24 cellular contexts compared by ENCODE assay signal in the genomic region with DNA sequence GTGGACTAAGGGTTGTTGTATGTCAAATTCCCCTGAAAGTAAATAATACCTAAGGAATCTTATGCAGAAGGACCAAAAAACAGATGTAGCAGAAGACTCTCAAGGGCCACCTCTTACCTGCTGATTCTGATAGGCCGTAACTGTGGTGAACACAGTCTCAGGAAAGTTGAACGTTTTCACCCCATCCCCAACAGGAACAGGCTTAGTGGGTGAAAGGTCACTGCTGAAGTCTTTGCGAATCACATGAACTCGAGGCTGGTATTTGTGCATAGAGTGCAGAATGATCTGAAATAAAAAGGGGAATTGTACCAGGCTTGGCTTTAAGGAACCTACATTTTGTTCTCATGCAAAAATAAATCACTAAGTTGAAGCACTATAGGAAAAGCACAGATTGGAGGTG.
"Had no signal": no experiment of that assay in that cellular context is flagged by ENCODE, and none has a peak within 500 bp of the region (broad histone marks: within the 10 kb centered on the region; RNA-seq: fewer than 3 reads in every experiment).

No MANE protein-coding gene starts in this region.

- FAIRE-seq: astrocyte, bronchial epithelial cell, frontal cortex had no signal

- H3K27ac ChIP-seq: brain microvascular endothelial cell, coronary artery, dorsolateral prefrontal cortex, WERI-Rb-1 had no signal

- H3K27me3 ChIP-seq: brain microvascular endothelial cell had no signal

- DNase-seq: activated B cell treated with CpG ODN at 0.5 μM for 24 hours; activated CD4-positive, alpha-beta T cell treated with anti-CD3 and anti-CD28 coated beads for 48 hours; activated CD4-positive, alpha-beta T cell treated with anti-CD3 and anti-CD28 coated beads, Interleukin-2, amount 50 U/mL, for 1 hour; activated CD4-positive, alpha-beta T cell treated with anti-CD3 and anti-CD28 coated beads, Interleukin-2, amount 50 U/mL, for 48 hours; activated CD8-positive, alpha-beta memory T cell treated with anti-CD3 and anti-CD28 coated beads for 24 hours; activated CD8-positive, alpha-beta T cell treated with anti-CD3 and anti-CD28 coated beads for 36 hours; activated effector memory CD4-positive, alpha-beta T cell treated with anti-CD3 and anti-CD28 coated beads, Interleukin-2, amount 50 U/mL, for 16 hours; activated naive CD4-positive, alpha-beta T cell treated with anti-CD3 and anti-CD28 coated beads for 36 hours; activated naive CD8-positive, alpha-beta T cell treated with anti-CD3 and anti-CD28 coated beads, Interleukin-2, amount 10 ng/mL, durations not matched to agents 7 days and 5 days; activated T-cell treated with anti-CD3 and anti-CD28 coated beads, Interleukin-2, amount 50 U/mL, for 48 hours; brain microvascular endothelial cell; dorsolateral prefrontal cortex; effector memory CD4-positive, alpha-beta T cell; endodermal cell; foreskin fibroblast; SW 1271; T-helper 1 cell; T-helper 17 cell; T1000; WERI-Rb-1 had no signal

- H3K36me3 ChIP-seq: WERI-Rb-1 had no signal

- H3K4me3 ChIP-seq: coronary artery, dorsolateral prefrontal cortex had no signal
